ENCODE assay signal across 1 cellular context in the genomic region with DNA sequence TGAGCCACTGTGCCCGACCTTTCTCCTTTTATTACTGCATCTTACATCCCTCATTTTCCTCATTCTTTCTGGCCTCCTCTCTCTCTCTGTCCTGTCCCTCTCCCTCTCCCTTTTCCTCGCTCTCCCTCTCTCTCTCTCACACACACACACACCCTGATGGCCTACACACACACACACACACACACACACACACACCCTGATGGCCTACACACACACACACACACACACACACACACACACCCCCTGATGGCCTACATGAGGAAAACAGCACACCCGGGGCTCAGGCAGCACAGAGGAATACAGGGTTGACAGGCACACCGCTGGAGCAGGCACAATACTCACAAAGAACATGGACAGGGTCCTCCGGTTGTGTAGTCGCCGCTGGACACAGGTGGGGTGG.
TF ChIP-seq lines count a peak whose summit lies in the region.

No MANE protein-coding gene starts in this region.

TF ChIP-seq in endothelial cell of umbilical vein, 7 proteins besides CTCF, POLR2A, EP300 and RAD21:
- TF ChIP-seq MYC (IDR thresholded peaks at IDR 0.05; ENCODE audit: low read depth, low read length) (no peak), POLR2AphosphoS5 (IDR thresholded peaks at IDR 0.05; ENCODE audit: insufficient read depth, low read depth, low read length) (no peak), GATA2 (IDR thresholded peaks at IDR 0.05; ENCODE audit: insufficient read depth, insufficient read length, low read depth, low read length) (no peak), JUN (IDR thresholded peaks at IDR 0.05; ENCODE audit: borderline replicate concordance, insufficient read depth, insufficient read length, low read depth) (no peak), FOS (IDR thresholded peaks at IDR 0.05; ENCODE audit: borderline replicate concordance, insufficient read depth, low read length) (no peak), EZH2 (IDR thresholded peaks at IDR 0.05; ENCODE audit: borderline replicate concordance, low read depth, low read length, severe bottlenecking) (no peak)
- TF ChIP-seq, protein P1, sequence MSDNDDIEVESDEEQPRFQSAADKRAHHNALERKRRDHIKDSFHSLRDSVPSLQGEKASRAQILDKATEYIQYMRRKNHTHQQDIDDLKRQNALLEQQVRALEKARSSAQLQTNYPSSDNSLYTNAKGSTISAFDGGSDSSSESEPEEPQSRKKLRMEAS (IDR thresholded peaks at IDR 0.05; ENCODE audit: insufficient read depth, insufficient read length), result no peak
TF ChIP-seq in endothelial cell of umbilical vein: peak in this region for 0.
